Comparison of ENCODE assay signal across 1 cellular context in genomic region chr10:52308251-52309031, GRCh38.
A peak's percentile ranks its signal among the peaks of the same experiment; 100 is the strongest.
TF ChIP-seq lines count a peak whose summit lies in the region.

No MANE protein-coding gene starts in this region.

TF ChIP-seq in HepG2, 621 proteins besides CTCF, POLR2A, EP300 and RAD21 (continued from another document and continues in another):
- peak; percentile 57; the same call in 1 of the 2 replicates for TF ChIP-seq ZNF639 (CRISPR knock-in tag; conservative IDR thresholded peaks at IDR 0.05)
- peak; percentile 79 for TF ChIP-seq HIVEP1 (CRISPR knock-in tag; IDR thresholded peaks at IDR 0.05)
- TF ChIP-seq DMAP1 (CRISPR knock-in tag; IDR thresholded peaks at IDR 0.05) = peak; percentile 31; the same call in 1 of the 2 replicates
- TF ChIP-seq ZNF790 (CRISPR knock-in tag; IDR thresholded peaks at IDR 0.05; ENCODE audit: borderline replicate concordance) = no peak
- no peak for TF ChIP-seq STAT6 (CRISPR knock-in tag; IDR thresholded peaks at IDR 0.05; ENCODE audit: borderline replicate concordance)
- TF ChIP-seq HDAC1 (CRISPR knock-in tag; IDR thresholded peaks at IDR 0.05) = 0 out of 2 replicates have a peak, but pooled peaks have one; percentile 33
- peak; percentile 24; the same call in 1 of the 2 replicates for TF ChIP-seq HNF4G (IDR thresholded peaks at IDR 0.05; ENCODE audit: borderline replicate concordance, low read depth, low read length)
- TF ChIP-seq HNF4G (CRISPR knock-in tag; IDR thresholded peaks at IDR 0.05; ENCODE audit: borderline replicate concordance, low read depth) = peak; percentile 71; the same call in 1 of the 2 replicates
- no peak for TF ChIP-seq ZNF619 (CRISPR knock-in tag; IDR thresholded peaks at IDR 0.05)
- TF ChIP-seq NR2F6 (IDR thresholded peaks at IDR 0.05) = no peak
- no peak for TF ChIP-seq NR2F6 (CRISPR knock-in tag; IDR thresholded peaks at IDR 0.05)
- TF ChIP-seq ZNF576 (CRISPR knock-in tag; IDR thresholded peaks at IDR 0.05) = no peak
- 0 out of 2 replicates have a peak, but pooled peaks have one; percentile 70 for TF ChIP-seq ZSCAN12 (CRISPR knock-in tag; IDR thresholded peaks at IDR 0.05)
- peak; percentile 50; the same call in 1 of the 2 replicates for TF ChIP-seq KAT8 (CRISPR knock-in tag; IDR thresholded peaks at IDR 0.05)
- no peak for TF ChIP-seq TFAP4 (IDR thresholded peaks at IDR 0.05; ENCODE audit: borderline replicate concordance, low read depth)
- no peak for TF ChIP-seq AFF4 (CRISPR knock-in tag; IDR thresholded peaks at IDR 0.05)
- TF ChIP-seq ZNF318 (CRISPR knock-in tag; IDR thresholded peaks at IDR 0.05) = no peak
- TF ChIP-seq HNRNPUL1 (IDR thresholded peaks at IDR 0.05; ENCODE audit: low read depth, low read length) = no peak
- no peak for TF ChIP-seq TCF12 (IDR thresholded peaks at IDR 0.05)
- TF ChIP-seq TCF12 (CRISPR knock-in tag; IDR thresholded peaks at IDR 0.05) = no peak
- no peak for TF ChIP-seq HMGA1 (CRISPR knock-in tag; conservative IDR thresholded peaks at IDR 0.05)
- no peak for TF ChIP-seq PTBP1 (IDR thresholded peaks at IDR 0.05; ENCODE audit: low read depth, low read length, poor library complexity, severe bottlenecking)
- no peak for TF ChIP-seq ZNF101 (CRISPR knock-in tag; IDR thresholded peaks at IDR 0.05; ENCODE audit: borderline replicate concordance, low read depth)
- no peak for TF ChIP-seq ZBTB46 (CRISPR knock-in tag; IDR thresholded peaks at IDR 0.05; ENCODE audit: borderline replicate concordance)
- TF ChIP-seq PLSCR1 (CRISPR knock-in tag; IDR thresholded peaks at IDR 0.05; ENCODE audit: borderline replicate concordance) = no peak
- TF ChIP-seq CEBPZ (IDR thresholded peaks at IDR 0.05; ENCODE audit: low read length) = no peak
- TF ChIP-seq SRSF1 (optimal IDR thresholded peaks at IDR 0.05; ENCODE audit: low read depth, low read length) = peak; percentile 44
- no peak for TF ChIP-seq CHCHD3 (CRISPR knock-in tag; IDR thresholded peaks at IDR 0.05)
- TF ChIP-seq FOXP1 (IDR thresholded peaks at IDR 0.05) = no peak
- TF ChIP-seq FOXP1 (CRISPR knock-in tag; IDR thresholded peaks at IDR 0.05) = no peak
- TF ChIP-seq ATF4 (CRISPR knock-in tag; IDR thresholded peaks at IDR 0.05) = no peak
